Comparison of ENCODE assay signal across 11 cellular contexts in the genomic region with DNA sequence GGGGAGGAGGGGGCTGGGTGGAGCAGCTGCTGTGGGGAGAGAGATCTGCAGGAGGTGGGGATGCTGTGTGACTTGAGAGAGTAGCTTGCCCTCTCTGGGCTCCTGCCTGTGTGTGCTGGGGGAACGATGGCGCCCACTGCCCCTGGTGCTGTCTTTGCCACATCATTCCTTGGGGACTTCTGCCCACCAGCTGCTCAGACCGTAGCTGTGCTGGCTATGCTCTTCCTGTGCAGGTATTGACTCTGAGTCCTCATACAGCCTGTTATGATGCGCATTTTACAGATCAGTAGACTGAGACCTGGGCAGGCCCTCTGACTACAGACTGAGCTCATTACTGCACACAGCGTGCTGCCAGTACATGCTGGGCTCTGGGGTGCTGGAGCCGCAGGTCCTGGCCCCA. TPM values are rescaled to one million over a fixed set of nuclear protein-coding genes. Genes with fewer than 3 reads are reported as not detected.
DNase-seq lines count a peak whose midpoint lies in the region; ATAC-seq and TF ChIP-seq lines count a peak whose summit lies in the region.
"Had no signal": no experiment of that assay in that cellular context is flagged by ENCODE, and none has a peak within 500 bp of the region (broad histone marks: within the 10 kb centered on the region; RNA-seq: fewer than 3 reads in every experiment).

No MANE protein-coding gene starts in this region.

- H3K27me3 ChIP-seq in liver (ENCODE audit: control insufficient read depth in 4 of 4, insufficient read depth in 4 of 4, low read length in 3 of 4) = no peaks in the 10 kb centered on the region

- DNase-seq in T-helper 2 cell treated with Interferon-gamma antibody and Interleukin-4, amounts not matched to agents 5 μg/mL and 100 μg/mL, for 36 hours (ENCODE audit: low spot score) = no peak
- no peak for DNase-seq in T-helper 2 cell
- no peak for DNase-seq in activated naive CD8-positive, alpha-beta T cell treated with anti-CD3 and anti-CD28 coated beads, Interleukin-2, amount 10 ng/mL, durations not matched to agents 7 days and 5 days
- no peak for DNase-seq in stimulated activated effector memory CD8-positive, alpha-beta T cell treated with anti-CD3 and anti-CD28 coated beads, Interleukin-12 subunit alpha, Interleukin-12 subunit beta, amount 100 ng/mL, for 72 hours (ENCODE audit: low spot score in 2 of 2)
- DNase-seq in NCI-H526 treated with DMSO at 0.1 percent for 48 hours (lab: John Stamatoyannopoulos, UW) = no peak
- no peak for DNase-seq in erythroblast (lab: John Stamatoyannopoulos, UW)
- DNase-seq in NAMALWA (ENCODE audit: low spot score) = no peak
- DNase-seq: 8988T; effector CD4-positive, alpha-beta T cell; NCI-H446 had no signal

- TF ChIP-seq CTCF in liver (IDR thresholded peaks at IDR 0.05; ENCODE audit: low read depth, low read length, missing input control) = no peak

- no peaks in the 10 kb centered on the region for H3K9me3 Mint-ChIP-seq in T-helper 2 cell treated with Interferon-gamma antibody and Interleukin-4, amounts not matched to agents 5 μg/mL and 100 μg/mL, for 36 hours
- H3K9me3 Mint-ChIP-seq in activated naive CD8-positive, alpha-beta T cell treated with anti-CD3 and anti-CD28 coated beads, Interleukin-2, amount 10 ng/mL, durations not matched to agents 7 days and 5 days = no peaks in the 10 kb centered on the region
- H3K9me3 Mint-ChIP-seq in stimulated activated effector memory CD8-positive, alpha-beta T cell treated with anti-CD3 and anti-CD28 coated beads, Interleukin-12 subunit alpha, Interleukin-12 subunit beta, amount 100 ng/mL, for 72 hours = no peaks in the 10 kb centered on the region

- peaks cover 0 to 9% (median 4%) of the 10 kb centered on the region in 4 donors for H3K36me3 ChIP-seq in liver (ENCODE audit: control insufficient read depth in 4 of 4, insufficient read depth in 3 of 4, low read depth in 1 of 4, low read length in 3 of 4)

- no peak overlapping the region for H3K9ac ChIP-seq in liver (ENCODE audit: low read depth in 1 of 2, low read length in 2 of 2)

- peak overlapping the region; percentile 69 to 79 for H3K27ac ChIP-seq in liver (ENCODE audit: low read depth in 1 of 2, low read length in 2 of 2)

- peaks cover 20% of the 10 kb centered on the region for H3K36me3 Mint-ChIP-seq in T-helper 2 cell treated with Interferon-gamma antibody and Interleukin-4, amounts not matched to agents 5 μg/mL and 100 μg/mL, for 36 hours (ENCODE audit: low read depth)
- H3K36me3 Mint-ChIP-seq in activated naive CD8-positive, alpha-beta T cell treated with anti-CD3 and anti-CD28 coated beads, Interleukin-2, amount 10 ng/mL, durations not matched to agents 7 days and 5 days = peaks cover 14% of the 10 kb centered on the region
- H3K36me3 Mint-ChIP-seq in stimulated activated effector memory CD8-positive, alpha-beta T cell treated with anti-CD3 and anti-CD28 coated beads, Interleukin-12 subunit alpha, Interleukin-12 subunit beta, amount 100 ng/mL, for 72 hours = peaks cover 41% of the 10 kb centered on the region

- no peak for TF ChIP-seq POLR2A in erythroblast (IDR thresholded peaks at IDR 0.05; ENCODE audit: low read length)

- H3K4me1 Mint-ChIP-seq in T-helper 2 cell treated with Interferon-gamma antibody and Interleukin-4, amounts not matched to agents 5 μg/mL and 100 μg/mL, for 36 hours (ENCODE audit: low read depth) = peaks cover 34% of the 10 kb centered on the region
- peaks cover 2% of the 10 kb centered on the region for H3K4me1 Mint-ChIP-seq in activated naive CD8-positive, alpha-beta T cell treated with anti-CD3 and anti-CD28 coated beads, Interleukin-2, amount 10 ng/mL, durations not matched to agents 7 days and 5 days
- H3K4me1 Mint-ChIP-seq in stimulated activated effector memory CD8-positive, alpha-beta T cell treated with anti-CD3 and anti-CD28 coated beads, Interleukin-12 subunit alpha, Interleukin-12 subunit beta, amount 100 ng/mL, for 72 hours = peaks cover 40% of the 10 kb centered on the region

- H3K27me3 Mint-ChIP-seq in T-helper 2 cell treated with Interferon-gamma antibody and Interleukin-4, amounts not matched to agents 5 μg/mL and 100 μg/mL, for 36 hours (ENCODE audit: low read depth) = no peaks in the 10 kb centered on the region
- H3K27me3 Mint-ChIP-seq in activated naive CD8-positive, alpha-beta T cell treated with anti-CD3 and anti-CD28 coated beads, Interleukin-2, amount 10 ng/mL, durations not matched to agents 7 days and 5 days = no peaks in the 10 kb centered on the region

- H3K4me3 Mint-ChIP-seq in T-helper 2 cell treated with Interferon-gamma antibody and Interleukin-4, amounts not matched to agents 5 μg/mL and 100 μg/mL, for 36 hours = no peak overlapping the region
- no peak overlapping the region for H3K4me3 Mint-ChIP-seq in activated naive CD8-positive, alpha-beta T cell treated with anti-CD3 and anti-CD28 coated beads, Interleukin-2, amount 10 ng/mL, durations not matched to agents 7 days and 5 days
- no peak overlapping the region for H3K4me3 Mint-ChIP-seq in stimulated activated effector memory CD8-positive, alpha-beta T cell treated with anti-CD3 and anti-CD28 coated beads, Interleukin-12 subunit alpha, Interleukin-12 subunit beta, amount 100 ng/mL, for 72 hours

- no peak for ATAC-seq in activated naive CD8-positive, alpha-beta T cell treated with anti-CD3 and anti-CD28 coated beads, Interleukin-2, amount 10 ng/mL, durations not matched to agents 7 days and 5 days (ENCODE audit: low read depth)
- no peak for ATAC-seq in stimulated activated effector memory CD8-positive, alpha-beta T cell treated with anti-CD3 and anti-CD28 coated beads, Interleukin-12 subunit alpha, Interleukin-12 subunit beta, amount 100 ng/mL, for 72 hours

- POLR2A ChIA-PET in activated naive CD8-positive, alpha-beta T cell treated with anti-CD3 and anti-CD28 coated beads, Interleukin-2, amount 10 ng/mL, durations not matched to agents 7 days and 5 days (lab: Charles Lee) = interaction anchor here (1.1 to 1.2 kb wide), 2 partner anchors 10 to 28 kb away, joined by 3 read pairs; no protein-coding TSS in a partner anchor

- peaks cover 34 to 62% (median 58%) of the 10 kb centered on the region in 4 donors for H3K4me1 ChIP-seq in liver (ENCODE audit: control insufficient read depth in 4 of 4, insufficient read depth in 4 of 4, low read length in 3 of 4)

- peak overlapping the region; percentile 69 for H3K27ac Mint-ChIP-seq in T-helper 2 cell treated with Interferon-gamma antibody and Interleukin-4, amounts not matched to agents 5 μg/mL and 100 μg/mL, for 36 hours
- peak overlapping the region; percentile 32 for H3K27ac Mint-ChIP-seq in activated naive CD8-positive, alpha-beta T cell treated with anti-CD3 and anti-CD28 coated beads, Interleukin-2, amount 10 ng/mL, durations not matched to agents 7 days and 5 days
- H3K27ac Mint-ChIP-seq in stimulated activated effector memory CD8-positive, alpha-beta T cell treated with anti-CD3 and anti-CD28 coated beads, Interleukin-12 subunit alpha, Interleukin-12 subunit beta, amount 100 ng/mL, for 72 hours = peak overlapping the region; percentile 83

- no peaks in the 10 kb centered on the region for H3K9me3 ChIP-seq in liver (ENCODE audit: control insufficient read depth in 4 of 4, low read length in 3 of 4)

- 81% methylated on average over 6 of the region's 6 CpGs for WGBS in liver

- H3K4me3 ChIP-seq in liver (ENCODE audit: low read depth in 1 of 3, low read length in 3 of 3) = no peak overlapping the region

- TF ChIP-seq RAD21 in liver (IDR thresholded peaks at IDR 0.05) = no peak

TF ChIP-seq in liver, 16 proteins besides CTCF, POLR2A, EP300 and RAD21:
- TF ChIP-seq NR2F2 (IDR thresholded peaks at IDR 0.05) = no peak
- TF ChIP-seq RXRA (IDR thresholded peaks at IDR 0.05) = no peak
- TF ChIP-seq GABPA (IDR thresholded peaks at IDR 0.05 in 1 of 2, conservative IDR thresholded peaks at IDR 0.05 in 1 of 2) = no peak
- TF ChIP-seq JUND (IDR thresholded peaks at IDR 0.05) = no peak
- TF ChIP-seq, protein P1, sequence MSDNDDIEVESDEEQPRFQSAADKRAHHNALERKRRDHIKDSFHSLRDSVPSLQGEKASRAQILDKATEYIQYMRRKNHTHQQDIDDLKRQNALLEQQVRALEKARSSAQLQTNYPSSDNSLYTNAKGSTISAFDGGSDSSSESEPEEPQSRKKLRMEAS (IDR thresholded peaks at IDR 0.05) = no peak
- TF ChIP-seq, protein P2, sequence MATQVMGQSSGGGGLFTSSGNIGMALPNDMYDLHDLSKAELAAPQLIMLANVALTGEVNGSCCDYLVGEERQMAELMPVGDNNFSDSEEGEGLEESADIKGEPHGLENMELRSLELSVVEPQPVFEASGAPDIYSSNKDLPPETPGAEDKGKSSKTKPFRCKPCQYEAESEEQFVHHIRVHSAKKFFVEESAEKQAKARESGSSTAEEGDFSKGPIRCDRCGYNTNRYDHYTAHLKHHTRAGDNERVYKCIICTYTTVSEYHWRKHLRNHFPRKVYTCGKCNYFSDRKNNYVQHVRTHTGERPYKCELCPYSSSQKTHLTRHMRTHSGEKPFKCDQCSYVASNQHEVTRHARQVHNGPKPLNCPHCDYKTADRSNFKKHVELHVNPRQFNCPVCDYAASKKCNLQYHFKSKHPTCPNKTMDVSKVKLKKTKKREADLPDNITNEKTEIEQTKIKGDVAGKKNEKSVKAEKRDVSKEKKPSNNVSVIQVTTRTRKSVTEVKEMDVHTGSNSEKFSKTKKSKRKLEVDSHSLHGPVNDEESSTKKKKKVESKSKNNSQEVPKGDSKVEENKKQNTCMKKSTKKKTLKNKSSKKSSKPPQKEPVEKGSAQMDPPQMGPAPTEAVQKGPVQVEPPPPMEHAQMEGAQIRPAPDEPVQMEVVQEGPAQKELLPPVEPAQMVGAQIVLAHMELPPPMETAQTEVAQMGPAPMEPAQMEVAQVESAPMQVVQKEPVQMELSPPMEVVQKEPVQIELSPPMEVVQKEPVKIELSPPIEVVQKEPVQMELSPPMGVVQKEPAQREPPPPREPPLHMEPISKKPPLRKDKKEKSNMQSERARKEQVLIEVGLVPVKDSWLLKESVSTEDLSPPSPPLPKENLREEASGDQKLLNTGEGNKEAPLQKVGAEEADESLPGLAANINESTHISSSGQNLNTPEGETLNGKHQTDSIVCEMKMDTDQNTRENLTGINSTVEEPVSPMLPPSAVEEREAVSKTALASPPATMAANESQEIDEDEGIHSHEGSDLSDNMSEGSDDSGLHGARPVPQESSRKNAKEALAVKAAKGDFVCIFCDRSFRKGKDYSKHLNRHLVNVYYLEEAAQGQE (IDR thresholded peaks at IDR 0.05) = no peak

RNA-seq across cellular contexts. Expression of a gene that starts 51.1 kb away (rescaled TPM):
- total RNA-seq in activated naive CD8-positive, alpha-beta T cell treated with anti-CD3 and anti-CD28 coated beads, Interleukin-2, amount 10 ng/mL, durations not matched to agents 7 days and 5 days = 100 to 1,000 TPM; 249 to 259 TPM
- total RNA-seq in liver = 10 to 100 TPM; 79.5 to 95.1 TPM
- 10 to 100 TPM; 23.1 to 38.6 TPM for polyA plus RNA-seq in liver

Comparison
In these comparisons a context has a peak if more than half of its experiments do, and no peak if none do; other contexts are left out.
1. H3K27ac Mint-ChIP-seq: peak in every context shown above with its lines; median percentile 83 in stimulated activated effector memory CD8-positive, alpha-beta T cell treated with anti-CD3 and anti-CD28 coated beads, Interleukin-12 subunit alpha, Interleukin-12 subunit beta, amount 100 ng/mL, for 72 hours; 69 in T-helper 2 cell treated with Interferon-gamma antibody and Interleukin-4, amounts not matched to agents 5 μg/mL and 100 μg/mL, for 36 hours; 32 in activated naive CD8-positive, alpha-beta T cell treated with anti-CD3 and anti-CD28 coated beads, Interleukin-2, amount 10 ng/mL, durations not matched to agents 7 days and 5 days.